Comparison of ENCODE assay signal across 29 cellular contexts in the genomic region with DNA sequence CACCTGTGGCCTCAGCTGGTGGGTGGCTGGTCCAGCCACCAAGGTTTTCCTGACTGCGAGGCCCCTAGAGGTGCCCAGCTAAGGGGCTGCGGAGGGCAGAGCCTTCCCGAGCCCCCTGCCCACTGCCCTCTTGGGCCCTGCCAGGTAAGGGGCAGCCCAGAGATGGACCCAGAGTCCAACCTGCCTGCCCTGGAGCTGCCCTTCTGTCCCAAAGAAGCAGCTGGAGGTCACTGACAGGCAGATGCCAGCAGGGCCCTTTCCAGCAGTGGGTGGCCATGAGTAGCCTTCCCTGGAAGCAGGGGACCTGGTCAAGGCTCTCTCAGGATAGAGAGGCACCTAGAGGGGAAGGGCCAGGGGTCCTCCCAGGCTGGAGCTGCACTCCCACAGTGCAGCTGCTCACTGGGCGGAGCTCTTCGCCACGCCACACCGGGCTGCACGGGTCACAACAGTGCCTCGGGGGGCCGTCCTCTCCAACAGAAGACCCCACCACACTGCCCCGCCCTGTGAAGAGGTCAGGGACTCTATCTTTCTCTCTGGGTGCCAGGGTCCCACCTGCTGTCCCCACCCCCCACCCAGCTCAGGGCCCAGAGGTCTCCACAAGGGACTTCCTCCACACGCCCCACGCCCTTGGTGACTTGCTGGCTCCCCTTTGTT. TPM values are rescaled to one million over a fixed set of nuclear protein-coding genes. Genes with fewer than 3 reads are reported as not detected.
"Had no signal": no experiment of that assay in that cellular context is flagged by ENCODE, and none has a peak within 500 bp of the region (broad histone marks: within the 10 kb centered on the region; RNA-seq: fewer than 3 reads in every experiment).

No MANE protein-coding gene starts in this region.

- H3K4me3 ChIP-seq: breast epithelium, left ventricle myocardium inferior, ovary, sigmoid colon, stomach, thyroid gland, upper lobe of left lung, vagina had no signal

- H3K27me3 Mint-ChIP-seq: activated naive CD4-positive, alpha-beta T cell treated with anti-CD3 and anti-CD28 coated beads, Interleukin-2, amount 50 U/mL, for 24 hours; activated naive CD8-positive, alpha-beta T cell treated with anti-CD3 and anti-CD28 coated beads, Interleukin-2, amount 50 U/mL, for 24 hours; stimulated activated memory B cell treated with anti-CD40 and anti-IgM and Interleukin-4, amounts not matched to agents 10 μg/mL and 1 μg/mL and 100 μg/mL, for 72 hours had no signal

- H3K27ac Mint-ChIP-seq: activated CD8-positive, alpha-beta memory T cell treated with anti-CD3 and anti-CD28 coated beads, Interleukin-2, amount 10 ng/mL, durations not matched to agents 7 days and 5 days; activated CD8-positive, alpha-beta T cell treated with anti-CD3 and anti-CD28 coated beads, Interleukin-2, amount 10 ng/mL, durations not matched to agents 7 days and 5 days; activated naive CD8-positive, alpha-beta T cell treated with anti-CD3 and anti-CD28 coated beads, Interleukin-2, amount 50 U/mL, for 24 hours; activated T-helper 2 cell treated with anti-CD3 and anti-CD28 coated beads, Interferon-gamma antibody, Interleukin-2, Interleukin-4, amounts not matched to agents 10 μg/mL and 5 μg/mL and 100 μg/mL, durations not matched to agents 14 hours and 24 hours and 36 hours; nephron; progenitor cell of endocrine pancreas; stimulated activated memory B cell treated with anti-CD40 and anti-IgM and Interleukin-4, amounts not matched to agents 10 μg/mL and 1 μg/mL and 100 μg/mL, for 72 hours had no signal

- ATAC-seq: activated CD8-positive, alpha-beta memory T cell treated with anti-CD3 and anti-CD28 coated beads, Interleukin-2, amount 10 ng/mL, durations not matched to agents 7 days and 5 days; activated CD8-positive, alpha-beta T cell treated with anti-CD3 and anti-CD28 coated beads, Interleukin-2, amount 10 ng/mL, durations not matched to agents 7 days and 5 days; activated naive CD8-positive, alpha-beta T cell treated with anti-CD3 and anti-CD28 coated beads, Interleukin-2, amount 50 U/mL, for 24 hours; stimulated activated memory B cell treated with anti-CD40 and anti-IgM and Interleukin-4, amounts not matched to agents 10 μg/mL and 1 μg/mL and 100 μg/mL, for 72 hours; WTC11 had no signal

- H3K36me3 ChIP-seq: breast epithelium, left ventricle myocardium inferior, neutrophil, ovary, sigmoid colon, stomach, thyroid gland, upper lobe of left lung, vagina had no signal

- H3K27me3 ChIP-seq: breast epithelium, ovary, thyroid gland, upper lobe of left lung, vagina had no signal

- DNase-seq: activated CD4-positive, alpha-beta T cell treated with anti-CD3 and anti-CD28 coated beads for 1 hour; activated CD8-positive, alpha-beta memory T cell treated with anti-CD3 and anti-CD28 coated beads, Interleukin-2, amount 10 ng/mL, durations not matched to agents 7 days and 5 days; activated CD8-positive, alpha-beta T cell treated with anti-CD3 and anti-CD28 coated beads, Interleukin-2, amount 10 ng/mL, durations not matched to agents 7 days and 5 days; activated naive CD8-positive, alpha-beta T cell treated with anti-CD3 and anti-CD28 coated beads, Interleukin-2, amount 50 U/mL, for 24 hours; activated T-cell treated with anti-CD3 and anti-CD28 coated beads, Interleukin-2, amount 50 U/mL, for 48 hours; amygdala; central memory CD4-positive, alpha-beta T cell; foreskin fibroblast; head of caudate nucleus; left ventricle myocardium inferior; ovary; sigmoid colon; small intestine; stimulated activated CD4-positive, alpha-beta T cell treated with anti-CD3 and anti-CD28 coated beads, Interleukin-1b, Interleukin-23, amount 100 ng/mL, for 48 hours; stimulated activated CD4-positive, alpha-beta T cell treated with anti-CD3 and anti-CD28 coated beads, Interleukin-4, amount 100 ng/mL, for 4 hours; stimulated activated CD8-positive, alpha-beta memory T cell treated with anti-CD3 and anti-CD28 coated beads, Interleukin-4, amount 100 ng/mL, for 48 hours; stomach; thyroid gland had no signal

- H3K4me3 Mint-ChIP-seq: activated CD8-positive, alpha-beta memory T cell treated with anti-CD3 and anti-CD28 coated beads, Interleukin-2, amount 10 ng/mL, durations not matched to agents 7 days and 5 days; activated CD8-positive, alpha-beta T cell treated with anti-CD3 and anti-CD28 coated beads, Interleukin-2, amount 10 ng/mL, durations not matched to agents 7 days and 5 days; activated naive CD4-positive, alpha-beta T cell treated with anti-CD3 and anti-CD28 coated beads, Interleukin-2, amount 50 U/mL, for 24 hours; activated naive CD8-positive, alpha-beta T cell treated with anti-CD3 and anti-CD28 coated beads, Interleukin-2, amount 50 U/mL, for 24 hours; nephron; stimulated activated memory B cell treated with anti-CD40 and anti-IgM and Interleukin-4, amounts not matched to agents 10 μg/mL and 1 μg/mL and 100 μg/mL, for 72 hours; WTC11 had no signal

- FAIRE-seq: small intestine had no signal

- H3K4me1 ChIP-seq: breast epithelium, thyroid gland had no signal

- H3K9me3 ChIP-seq: breast epithelium, left ventricle myocardium inferior, neutrophil, ovary, sigmoid colon, stomach, thyroid gland, upper lobe of left lung, vagina had no signal

- H3K9me3 Mint-ChIP-seq: activated naive CD4-positive, alpha-beta T cell treated with anti-CD3 and anti-CD28 coated beads, Interleukin-2, amount 50 U/mL, for 24 hours; activated naive CD8-positive, alpha-beta T cell treated with anti-CD3 and anti-CD28 coated beads, Interleukin-2, amount 50 U/mL, for 24 hours; activated T-helper 2 cell treated with anti-CD3 and anti-CD28 coated beads, Interferon-gamma antibody, Interleukin-2, Interleukin-4, amounts not matched to agents 10 μg/mL and 5 μg/mL and 100 μg/mL, durations not matched to agents 14 hours and 24 hours and 36 hours; nephron; stimulated activated memory B cell treated with anti-CD40 and anti-IgM and Interleukin-4, amounts not matched to agents 10 μg/mL and 1 μg/mL and 100 μg/mL, for 72 hours had no signal

- H3K27ac ChIP-seq: breast epithelium, left ventricle myocardium inferior, neutrophil, ovary, sigmoid colon, stomach, thyroid gland, upper lobe of left lung, vagina had no signal

RNA-seq across cellular contexts. Expression of a gene that starts 13.3 kb away (rescaled TPM):
- total RNA-seq: left ventricle myocardium inferior, lung microvascular endothelial cell, stomach had no signal

RNA-seq across cellular contexts. Expression of a gene that starts 17.3 kb away (rescaled TPM):
- total RNA-seq: activated CD8-positive, alpha-beta memory T cell treated with anti-CD3 and anti-CD28 coated beads, Interleukin-2, amount 10 ng/mL, durations not matched to agents 7 days and 5 days; thyroid gland had no signal
